33 cellular contexts compared by ENCODE assay signal in genomic region chr4:110400071-110400470, GRCh38.
"Had no signal": no experiment of that assay in that cellular context is flagged by ENCODE, and none has a peak within 500 bp of the region (broad histone marks: within the 10 kb centered on the region; RNA-seq: fewer than 3 reads in every experiment).

No MANE protein-coding gene starts in this region.

- H3K27me3 ChIP-seq: body of pancreas, cardiac muscle cell, dorsolateral prefrontal cortex had no signal

- H3K36me3 ChIP-seq: cardiac muscle cell, WERI-Rb-1 had no signal

- DNase-seq: activated B cell treated with CpG ODN at 0.5 μM for 24 hours; activated CD4-positive, alpha-beta T cell treated with anti-CD3 and anti-CD28 coated beads for 48 hours; activated CD4-positive, alpha-beta T cell treated with anti-CD3 and anti-CD28 coated beads, Interleukin-2, amount 50 U/mL, for 1 hour; activated CD4-positive, alpha-beta T cell treated with anti-CD3 and anti-CD28 coated beads, Interleukin-2, amount 50 U/mL, for 48 hours; activated CD8-positive, alpha-beta memory T cell treated with anti-CD3 and anti-CD28 coated beads for 24 hours; activated CD8-positive, alpha-beta T cell treated with anti-CD3 and anti-CD28 coated beads for 36 hours; activated effector memory CD4-positive, alpha-beta T cell treated with Interleukin-2 at 50 U/mL for 16 hours; activated gamma-delta T cell treated with Interleukin-2 at 50 U/mL for 16 hours; activated naive CD4-positive, alpha-beta T cell treated with anti-CD3 and anti-CD28 coated beads, Interleukin-2, amount 50 U/mL, for 16 hours; activated naive CD4-positive, alpha-beta T cell treated with Interleukin-2 at 50 U/mL for 16 hours; activated T-cell treated with anti-CD3 and anti-CD28 coated beads, Interleukin-2, amount 50 U/mL, for 4 hours; amniotic stem cell; aorta; body of pancreas; central memory CD4-positive, alpha-beta T cell; cerebellar nuclear complex; dorsolateral prefrontal cortex; effector memory CD4-positive, alpha-beta T cell; endodermal cell; foreskin fibroblast; T-helper 1 cell; T-helper 17 cell; T1000; WERI-Rb-1 had no signal

- ATAC-seq: activated CD4-positive, CD25-positive, alpha-beta regulatory T cell treated with anti-CD3 and anti-CD28 coated beads, Interleukin-2, amount 50 U/mL, for 24 hours; activated CD8-positive, alpha-beta T cell treated with anti-CD3 and anti-CD28 coated beads for 36 hours; activated T-cell treated with anti-CD3 and anti-CD28 coated beads, Interleukin-2, amount 50 U/mL, for 4 hours; activated T-helper 17 cell treated with anti-CD3 and anti-CD28 coated beads, Interleukin-2, amount 50 U/mL, for 72 hours; body of pancreas; esophagus mucosa; T-helper 17 cell had no signal

- H3K4me3 ChIP-seq: body of pancreas, cardiac muscle cell, coronary artery, dorsolateral prefrontal cortex had no signal

- H3K4me3 Mint-ChIP-seq: activated B cell treated with CpG ODN at 0.5 μM for 24 hours; activated CD8-positive, alpha-beta T cell treated with anti-CD3 and anti-CD28 coated beads for 36 hours; activated naive CD8-positive, alpha-beta T cell; activated T-cell treated with anti-CD3 and anti-CD28 coated beads, Interleukin-2, amount 50 U/mL, for 4 hours; activated T-helper 17 cell treated with anti-CD3 and anti-CD28 coated beads, Interleukin-2, amount 50 U/mL, for 72 hours; dendritic cell treated with granulocyte-macrophage colony-stimulating factor and Interleukin-4, amounts not matched to agents 40 ng/mL and 50 ng/mL, for 4 days; endodermal cell; T-helper 17 cell; T-helper 2 cell treated with Interferon-gamma antibody and Interleukin-4, amounts not matched to agents 5 μg/mL and 100 μg/mL, for 36 hours had no signal

- H3K27me3 Mint-ChIP-seq: activated B cell treated with CpG ODN at 0.5 μM for 24 hours; dendritic cell treated with granulocyte-macrophage colony-stimulating factor and Interleukin-4, amounts not matched to agents 40 ng/mL and 50 ng/mL, for 4 days had no signal

- H3K9me3 Mint-ChIP-seq: activated B cell treated with CpG ODN at 0.5 μM for 24 hours; activated CD8-positive, alpha-beta T cell treated with anti-CD3 and anti-CD28 coated beads for 36 hours; activated T-cell treated with anti-CD3 and anti-CD28 coated beads, Interleukin-2, amount 50 U/mL, for 4 hours; activated T-helper 17 cell treated with anti-CD3 and anti-CD28 coated beads, Interleukin-2, amount 50 U/mL, for 72 hours; T-helper 2 cell treated with Interferon-gamma antibody and Interleukin-4, amounts not matched to agents 5 μg/mL and 100 μg/mL, for 36 hours had no signal

- H3K27ac Mint-ChIP-seq: activated B cell treated with CpG ODN at 0.5 μM for 24 hours; activated CD8-positive, alpha-beta T cell treated with anti-CD3 and anti-CD28 coated beads for 36 hours; activated naive CD8-positive, alpha-beta T cell; activated T-helper 17 cell treated with anti-CD3 and anti-CD28 coated beads, Interleukin-2, amount 50 U/mL, for 72 hours; dendritic cell treated with granulocyte-macrophage colony-stimulating factor and Interleukin-4, amounts not matched to agents 40 ng/mL and 50 ng/mL, for 4 days; endodermal cell; T-helper 17 cell; T-helper 2 cell treated with Interferon-gamma antibody and Interleukin-4, amounts not matched to agents 5 μg/mL and 100 μg/mL, for 36 hours had no signal

- H3K9me3 ChIP-seq: body of pancreas had no signal

- H3K36me3 Mint-ChIP-seq: activated naive CD8-positive, alpha-beta T cell had no signal

- H3K4me1 Mint-ChIP-seq: activated B cell treated with CpG ODN at 0.5 μM for 24 hours; activated T-helper 17 cell treated with anti-CD3 and anti-CD28 coated beads, Interleukin-2, amount 50 U/mL, for 72 hours; endodermal cell; T-helper 17 cell had no signal

- H3K4me1 ChIP-seq: body of pancreas had no signal

- H3K27ac ChIP-seq: body of pancreas, cardiac muscle cell, coronary artery, dorsolateral prefrontal cortex, WERI-Rb-1 had no signal

- FAIRE-seq: frontal cortex had no signal
